In the genomic region with DNA sequence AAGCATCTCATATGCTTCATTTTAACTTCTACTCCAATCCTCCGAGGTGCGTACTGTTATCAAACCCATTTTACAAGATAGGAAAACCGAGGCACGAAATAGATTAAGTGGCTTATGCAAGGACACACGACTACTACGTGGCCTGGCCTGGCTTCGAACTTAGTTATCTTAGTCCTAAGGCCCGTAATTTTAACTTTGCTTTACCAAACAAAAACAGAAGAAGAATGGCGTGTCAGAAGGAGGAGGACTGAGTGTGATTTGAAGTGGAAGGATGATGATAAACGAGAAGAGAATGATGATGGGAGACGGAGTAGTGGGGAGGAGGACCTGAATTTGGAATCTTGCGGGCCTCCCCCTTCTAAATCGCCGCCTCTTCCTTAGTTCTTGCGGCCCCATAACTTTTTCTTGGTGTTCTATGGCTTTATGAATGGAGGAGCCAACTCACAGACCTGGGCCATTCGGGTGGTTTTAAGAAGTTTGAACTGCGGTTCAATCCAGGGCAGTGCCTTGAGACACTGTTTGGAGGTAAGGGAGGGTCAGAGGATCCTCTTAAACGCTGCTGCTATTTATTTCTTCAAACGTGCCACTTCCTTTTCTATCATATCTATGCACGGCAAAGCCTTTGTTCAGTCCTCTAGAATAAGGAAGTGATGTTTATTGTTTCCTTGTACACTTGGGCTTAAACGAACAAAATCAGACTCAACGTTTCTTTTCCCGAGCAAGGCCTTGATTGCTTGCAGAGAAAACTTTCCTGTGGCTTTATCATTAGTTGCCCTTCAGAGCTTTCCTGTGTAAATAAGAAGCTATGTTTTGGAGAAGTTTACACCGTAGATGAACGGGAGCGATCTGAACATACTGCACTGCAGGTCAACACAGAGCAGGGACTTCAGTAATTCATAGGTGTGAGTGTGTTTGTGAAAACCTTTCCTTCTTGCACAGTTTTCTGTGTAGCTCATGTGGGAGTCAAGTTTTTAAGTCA, we compare ENCODE assay signal across 8 cellular contexts. TPM values are rescaled to one million over a fixed set of nuclear protein-coding genes. Genes with fewer than 3 reads are reported as not detected.
DNase-seq lines count a peak whose midpoint lies in the region; ATAC-seq, FAIRE-seq and TF ChIP-seq lines count a peak whose summit lies in the region.

No MANE protein-coding gene starts in this region.

- H3K4me1 ChIP-seq in ACC112 (ENCODE audit: control insufficient read depth, insufficient read depth, low read length, unreplicated experiment) (peaks cover 20% of the 10 kb centered on the region), Peyer's patch (peaks cover 0 to 35% (median 17%) of the 10 kb centered on the region in 4 donors), mucosa of rectum (ENCODE audit: control insufficient read depth in 2 of 2, insufficient read depth in 2 of 2, low read length in 2 of 2) (peaks cover 18 to 27% of the 10 kb centered on the region in 2 donors)

- H3K36me3 ChIP-seq in ACC112 (ENCODE audit: insufficient read depth, low read length) (peaks cover 10% of the 10 kb centered on the region; the same call in 1 of the 2 replicates), Peyer's patch (peaks cover 0 to 12% (median 0%) of the 10 kb centered on the region in 3 donors), mucosa of rectum (ENCODE audit: control insufficient read depth in 2 of 2, insufficient read depth in 2 of 2, low read length in 2 of 2) (peaks cover 0 to 9% of the 10 kb centered on the region in 2 donors)

- H3K9me3 ChIP-seq in Peyer's patch (no peaks in the 10 kb centered on the region), mucosa of rectum (ENCODE audit: control insufficient read depth in 2 of 2, low read length in 2 of 2) (no peaks in the 10 kb centered on the region)

- TF ChIP-seq CTCF in Peyer's patch (IDR thresholded peaks at IDR 0.05), result no peak
- no peak for TF ChIP-seq CTCF in choroid plexus epithelial cell (conservative IDR thresholded peaks at IDR 0.05; ENCODE audit: low read depth, low read length)

- H3K4me3 ChIP-seq in ACC112 (ENCODE audit: low read depth, low read length) (peak overlapping the region; percentile 97), Peyer's patch (peak overlapping the region; percentile 73 to 93 (median 85)), choroid plexus epithelial cell (ENCODE audit: low read depth, low read length) (peak overlapping the region; percentile 71), mucosa of rectum (ENCODE audit: low read length in 2 of 2) (peak overlapping the region; percentile 96 to 97)

- FAIRE-seq in GM19239 (lab: Jason Lieb, UNC), result peak; percentile 71

- peaks cover 58% of the 10 kb centered on the region for H3K79me2 ChIP-seq in ACC112 (ENCODE audit: control insufficient read depth, insufficient read depth, low read length, unreplicated experiment)

- peak overlapping the region; percentile 57 for H2AFZ ChIP-seq in ACC112 (ENCODE audit: low read length, unreplicated experiment)

- no peak for TF ChIP-seq POLR2A in Peyer's patch (IDR thresholded peaks at IDR 0.05)

- ATAC-seq in GM21360 (IDR thresholded peaks at IDR 0.05; ENCODE audit: unreplicated experiment), result no peak

- H3K27me3 ChIP-seq in ACC112 (ENCODE audit: insufficient read depth, low read length) (no peaks in the 10 kb centered on the region), Peyer's patch (no peaks in the 10 kb centered on the region), mucosa of rectum (ENCODE audit: control insufficient read depth in 2 of 2, insufficient read depth in 2 of 2, low read length in 2 of 2) (no peaks in the 10 kb centered on the region)

- H3K27ac ChIP-seq in ACC112 (ENCODE audit: low read depth, low read length) (peak overlapping the region; percentile 100), Peyer's patch (peak overlapping the region; percentile 97 to 98 (median 98)), mucosa of rectum (ENCODE audit: low read depth in 2 of 2, low read length in 2 of 2) (peak overlapping the region; percentile 98)

- peak overlapping the region; percentile 91 to 97 for H3K9ac ChIP-seq in mucosa of rectum (ENCODE audit: low read depth in 1 of 2, low read length in 2 of 2)

- DNase-seq in GM19239 (ENCODE audit: insufficient read length, low spot score) (no peak), Peyer's patch (peak in 1 of 3 donors; percentile 17), choroid plexus epithelial cell (ENCODE audit: low read depth) (peak; percentile 27), D341Med (ENCODE audit: low spot score) (no peak), AG20443 (ENCODE audit: low spot score) (no peak)

RNA-seq across cellular contexts. Expression of gene CNOT8, which starts 0.8 kb away (rescaled TPM):
- total RNA-seq in Peyer's patch, result 10 to 100 TPM; 36.9 to 88.3 (median 56.8) TPM

RNA-seq across cellular contexts. Expression of gene FAXDC2, which starts 8.9 kb away (rescaled TPM):
- total RNA-seq in Peyer's patch, result 10 to 100 TPM; 16.5 to 64.2 (median 42.3) TPM
